In genomic region chr9:132163457-132163875, GRCh38 we compare ENCODE assay signal across 9 cellular contexts. TPM values are rescaled to one million over a fixed set of nuclear protein-coding genes. Genes with fewer than 3 reads are reported as not detected.
DNase-seq lines count a peak whose midpoint lies in the region; ATAC-seq and TF ChIP-seq lines count a peak whose summit lies in the region.
"Had no signal": no experiment of that assay in that cellular context is flagged by ENCODE, and none has a peak within 500 bp of the region (broad histone marks: within the 10 kb centered on the region; RNA-seq: fewer than 3 reads in every experiment).

No MANE protein-coding gene starts in this region.

- H3K27ac ChIP-seq in trophoblast cell (ENCODE audit: low read depth, low read length) (no peak overlapping the region), Karpas-422 (ENCODE audit: low read length) (no peak overlapping the region)

- ATAC-seq in GM21529 (IDR thresholded peaks at IDR 0.05; ENCODE audit: unreplicated experiment) = no peak

- no peak for TF ChIP-seq CTCF in fibroblast of the aortic adventitia (IDR thresholded peaks at IDR 0.05; ENCODE audit: insufficient read depth, low read length)

- no peak overlapping the region for H3K14ac ChIP-seq in trophoblast cell (ENCODE audit: low read length)

- no peak overlapping the region for H2BK12ac ChIP-seq in trophoblast cell (ENCODE audit: low read length)

- WGBS in trophoblast cell (ENCODE audit: extremely low coverage, insufficient coverage, insufficient read length) = no CpG with 5 or more reads among the region's 29 CpGs

- no peaks in the 10 kb centered on the region for H4K20me1 ChIP-seq in Karpas-422 (ENCODE audit: insufficient read depth, low read depth, low read length)

- H3K79me2 ChIP-seq in trophoblast cell (ENCODE audit: control insufficient read depth, insufficient read depth, low read length, poor library complexity) = no peaks in the 10 kb centered on the region
- H3K79me2 ChIP-seq in Karpas-422 (ENCODE audit: low read length) = no peaks in the 10 kb centered on the region

- H3K4me2 ChIP-seq in trophoblast cell (ENCODE audit: low read length) (peak overlapping the region; percentile 83), Karpas-422 (ENCODE audit: low read depth, low read length, poor library complexity, severe bottlenecking) (no peak overlapping the region)

- no peak overlapping the region for H4K8ac ChIP-seq in trophoblast cell (ENCODE audit: low read depth, low read length)

- peaks cover 14% of the 10 kb centered on the region for H3K4me1 ChIP-seq in NT2/D1 (ENCODE audit: insufficient read depth, insufficient read length)
- H3K4me1 ChIP-seq in trophoblast cell (ENCODE audit: control insufficient read depth in 1 of 2, insufficient read depth in 2 of 2, low read length in 2 of 2) = peaks cover 3 to 7% of the 10 kb centered on the region in 2 experiments
- no peaks in the 10 kb centered on the region for H3K4me1 ChIP-seq in Karpas-422 (ENCODE audit: low read length)

- H2AK5ac ChIP-seq in trophoblast cell (ENCODE audit: low read length) = no peak overlapping the region

- peak; percentile 21 for DNase-seq in EH (ENCODE audit: low read depth)
- DNase-seq in NT2/D1 (ENCODE audit: low read depth, low spot score) = no peak
- DNase-seq in fibroblast of the aortic adventitia (ENCODE audit: low read depth) = no peak
- DNase-seq in trophoblast cell = no peak
- DNase-seq in activated CD4-positive, CD25-positive, alpha-beta regulatory T cell (lab: John Stamatoyannopoulos, UW) = no peak
- DNase-seq in NCI-H524 treated with DMSO at 0.1 percent for 48 hours (lab: John Stamatoyannopoulos, UW) = no peak
- no peak for DNase-seq in Karpas-422
- DNase-seq: SHP77 treated with DMSO at 0.1 percent for 48 hours had no signal

- H3K9me3 ChIP-seq in NT2/D1 (ENCODE audit: insufficient read depth, low read length) = no peaks in the 10 kb centered on the region
- H3K9me3 ChIP-seq in trophoblast cell (ENCODE audit: insufficient read depth, low read depth, low read length) = peaks cover 2% of the 10 kb centered on the region
- no peaks in the 10 kb centered on the region for H3K9me3 ChIP-seq in Karpas-422 (ENCODE audit: low read length)

- no peaks in the 10 kb centered on the region for H3K9me2 ChIP-seq in Karpas-422 (replicated peaks; ENCODE audit: insufficient read depth, low read length)

- peaks cover 56% of the 10 kb centered on the region for H3K27me3 ChIP-seq in NT2/D1 (ENCODE audit: insufficient read depth, insufficient read length)
- H3K27me3 ChIP-seq in trophoblast cell (ENCODE audit: insufficient read depth, low read length) = peaks cover 66% of the 10 kb centered on the region
- no peaks in the 10 kb centered on the region for H3K27me3 ChIP-seq in Karpas-422 (ENCODE audit: low read length)

- no peak overlapping the region for H3K4ac ChIP-seq in trophoblast cell (ENCODE audit: low read depth, low read length)

- H3K23ac ChIP-seq in trophoblast cell (ENCODE audit: low read length) = no peak overlapping the region

- no peak overlapping the region for H2BK5ac ChIP-seq in trophoblast cell (ENCODE audit: low read depth, low read length, poor library complexity)

- no peak overlapping the region for H3K9ac ChIP-seq in NT2/D1 (ENCODE audit: insufficient read length, low read depth)
- H3K9ac ChIP-seq in trophoblast cell (ENCODE audit: low read length) = no peak overlapping the region
- no peak overlapping the region for H3K9ac ChIP-seq in Karpas-422 (ENCODE audit: low read length)

- no peak overlapping the region for H2BK120ac ChIP-seq in trophoblast cell (ENCODE audit: insufficient read depth, low read length, poor library complexity)

- H3K36me3 ChIP-seq in NT2/D1 (ENCODE audit: insufficient read depth, insufficient read length, low read length) = no peaks in the 10 kb centered on the region
- no peaks in the 10 kb centered on the region for H3K36me3 ChIP-seq in trophoblast cell (ENCODE audit: control insufficient read depth in 1 of 2, insufficient read depth in 2 of 2, low read length in 2 of 2)
- no peaks in the 10 kb centered on the region for H3K36me3 ChIP-seq in Karpas-422 (ENCODE audit: insufficient read depth, low read length)

- H3K18ac ChIP-seq in trophoblast cell (ENCODE audit: low read length) = no peak overlapping the region

- H2AFZ ChIP-seq in trophoblast cell (ENCODE audit: insufficient read depth, low read length, poor library complexity) (no peak overlapping the region), Karpas-422 (ENCODE audit: low read length) (no peak overlapping the region)

- H3K79me1 ChIP-seq in trophoblast cell (ENCODE audit: low read length) = no peaks in the 10 kb centered on the region

- no peak overlapping the region for H4K12ac ChIP-seq in trophoblast cell (ENCODE audit: low read depth, low read length)

- no peak overlapping the region for H4K91ac ChIP-seq in trophoblast cell (ENCODE audit: low read depth, low read length)

- peak overlapping the region; percentile 54 for H3K4me3 ChIP-seq in NT2/D1 (ENCODE audit: insufficient read length, low read depth)
- H3K4me3 ChIP-seq in fibroblast of the aortic adventitia (ENCODE audit: low read depth, low read length) = peak overlapping the region; percentile 73
- H3K4me3 ChIP-seq in trophoblast cell (ENCODE audit: low read depth, low read length) = no peak overlapping the region
- H3K4me3 ChIP-seq in Karpas-422 (ENCODE audit: low read length) = no peak overlapping the region

RNA-seq across cellular contexts. Expression of gene NTNG2, which starts 1.6 kb away (rescaled TPM):
- total RNA-seq in fibroblast of the aortic adventitia (ENCODE audit: low replicate concordance) = 1.1 and 2.4 TPM in 2 replicates
- 0.78 and 0.92 TPM in 2 replicates for polyA plus RNA-seq in trophoblast cell (2013)
- 0.40 and 2.5 TPM in 2 replicates for total RNA-seq in Karpas-422 (2014; rRNA removed; shearing (Covaris generic); ENCODE audit: low replicate concordance)

Comparison
In these comparisons a context has a peak if more than half of its experiments do, and no peak if none do; other contexts are left out.
1. H3K4me3 ChIP-seq: peak in NT2/D1 (single experiment) and fibroblast of the aortic adventitia (single experiment); none in trophoblast cell (single experiment) and Karpas-422 (single experiment).